ENCODE assay signal across 1 cellular context in genomic region chr19:5643060-5643459, GRCh38.
TF ChIP-seq lines count a peak whose summit lies in the region.

No MANE protein-coding gene starts in this region.

TF ChIP-seq in GM23338, 12 proteins besides CTCF, POLR2A, EP300 and RAD21 (continued from another document):
- TF ChIP-seq REST (IDR thresholded peaks at IDR 0.05; ENCODE audit: unreplicated experiment), result no peak
